Comparison of ENCODE assay signal across 11 cellular contexts in the genomic region with DNA sequence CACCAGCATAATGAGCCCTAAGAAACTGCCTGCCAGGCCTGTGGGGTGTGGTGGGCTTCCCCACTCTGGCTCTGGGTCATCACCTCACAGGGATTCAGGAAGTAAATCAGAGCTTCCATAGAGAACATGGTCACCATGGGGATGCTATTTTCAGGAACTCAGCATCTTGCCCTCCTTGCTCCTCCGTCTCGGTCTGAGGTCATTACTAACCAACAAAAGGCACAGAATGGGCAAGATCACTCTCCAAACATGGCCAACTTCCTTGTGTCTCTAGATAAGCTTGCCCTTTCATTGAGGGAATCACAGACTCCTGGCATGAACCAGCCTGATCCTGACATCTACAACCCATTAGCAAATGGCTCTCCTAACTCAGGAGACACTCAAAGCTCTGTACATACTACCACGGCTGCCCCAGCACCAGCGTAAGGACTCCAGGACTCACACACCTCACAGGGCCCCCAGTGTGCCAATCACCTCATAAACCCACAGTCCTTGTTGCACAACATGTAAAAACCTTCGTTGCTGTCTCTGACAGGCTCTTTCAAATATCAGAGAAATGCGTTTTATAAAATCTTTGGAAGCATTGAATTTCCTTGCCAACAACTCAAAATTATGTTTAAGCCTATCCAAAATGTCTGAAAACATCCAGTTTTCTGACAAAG. TPM values are rescaled to one million over a fixed set of nuclear protein-coding genes. Genes with fewer than 3 reads are reported as not detected.
DNase-seq lines count a peak whose midpoint lies in the region; ATAC-seq and TF ChIP-seq lines count a peak whose summit lies in the region.
"Had no signal": no experiment of that assay in that cellular context is flagged by ENCODE, and none has a peak within 500 bp of the region (broad histone marks: within the 10 kb centered on the region; RNA-seq: fewer than 3 reads in every experiment).

No MANE protein-coding gene starts in this region.

- in situ Hi-C loops in transverse colon (cut with MboI; ENCODE audit: low pct_ligation_motif_present in 1 of 4, low pct_unique_long_range_greater_than_20kb in 1 of 4, low sequenced_read_pairs in 3 of 4) = no loop called here

- peak overlapping the region; percentile 82 to 86 (median 84) for H3K27ac ChIP-seq in transverse colon
- H3K27ac ChIP-seq: KMS-11 had no signal

- ATAC-seq in GM18517 (IDR thresholded peaks at IDR 0.05; ENCODE audit: unreplicated experiment) = no peak
- no peak for ATAC-seq in GM21526 (IDR thresholded peaks at IDR 0.05; ENCODE audit: low FRiP score, unreplicated experiment)

- intact Hi-C loops in MCF 10A (cut with micrococcal nuclease) = no loop called here
- intact Hi-C loops in transverse colon (cut with DNase I; ENCODE audit: low total_unique reads) = no loop called here

- H3K4me3 ChIP-seq in transverse colon = no peak overlapping the region
- H3K4me3 ChIP-seq: tibial nerve had no signal

- no peak for DNase-seq in T-helper 1 cell
- peak; percentile 38 for DNase-seq in MCF 10A (ENCODE audit: unreplicated experiment)
- peak; percentile 34 for DNase-seq in mucosa of gallbladder (ENCODE audit: low spot score)
- DNase-seq in transverse colon = no peak
- no peak for DNase-seq in cerebellar nuclear complex (lab: John Stamatoyannopoulos, UW)
- DNase-seq: foreskin melanocyte had no signal

- TF ChIP-seq CTCF in MCF 10A (IDR thresholded peaks at IDR 0.05; ENCODE audit: unreplicated experiment) (no peak), transverse colon (IDR thresholded peaks at IDR 0.05) (no peak)

- peaks cover 78% of the 10 kb centered on the region for H3K4me1 Mint-ChIP-seq in T-helper 1 cell treated with Interleukin-12 subunit alpha and Interleukin-12 subunit beta and Interleukin-4 antibody, amounts not matched to agents 30 μg/mL and 1 μg/mL, for 36 hours (ENCODE audit: low read depth)
- H3K4me1 Mint-ChIP-seq in MCF 10A (ENCODE audit: insufficient read depth, unreplicated experiment) = peaks cover 35% of the 10 kb centered on the region

- POLR2A ChIA-PET in MCF 10A (lab: Yijun Ruan, JAX) = no interaction called here

- no peaks in the 10 kb centered on the region for H3K27me3 Mint-ChIP-seq in T-helper 1 cell treated with Interleukin-12 subunit alpha and Interleukin-12 subunit beta and Interleukin-4 antibody, amounts not matched to agents 30 μg/mL and 1 μg/mL, for 36 hours (ENCODE audit: low read depth)
- H3K27me3 Mint-ChIP-seq in MCF 10A (ENCODE audit: insufficient read depth, unreplicated experiment) = no peaks in the 10 kb centered on the region

- no peak for TF ChIP-seq POLR2A in transverse colon (IDR thresholded peaks at IDR 0.05)

- CTCF ChIA-PET in MCF 10A (lab: Yijun Ruan, JAX) = no interaction called here

- H3K4me1 ChIP-seq in transverse colon = peaks cover 28 to 74% (median 56%) of the 10 kb centered on the region in 4 donors

- no peaks in the 10 kb centered on the region for H3K9me3 Mint-ChIP-seq in T-helper 1 cell treated with Interleukin-12 subunit alpha and Interleukin-12 subunit beta and Interleukin-4 antibody, amounts not matched to agents 30 μg/mL and 1 μg/mL, for 36 hours
- no peaks in the 10 kb centered on the region for H3K9me3 Mint-ChIP-seq in MCF 10A (ENCODE audit: unreplicated experiment)

- no peaks in the 10 kb centered on the region for H3K27me3 ChIP-seq in transverse colon
- H3K27me3 ChIP-seq: tibial nerve had no signal

- no peaks in the 10 kb centered on the region for H3K9me3 ChIP-seq in transverse colon
- H3K9me3 ChIP-seq: tibial nerve had no signal

- H3K36me3 ChIP-seq in transverse colon = peaks cover 0 to 5% (median under 1%) of the 10 kb centered on the region in 4 donors

- WGBS in transverse colon (ENCODE audit: low coverage in 1 of 2), 2 donors = 70 to 82% methylated on average over 3 to 6 of the region's 6 CpGs

- TF ChIP-seq EP300 in transverse colon (IDR thresholded peaks at IDR 0.05; ENCODE audit: low read depth) = no peak

- no peak overlapping the region for H3K4me3 Mint-ChIP-seq in T-helper 1 cell treated with Interleukin-12 subunit alpha and Interleukin-12 subunit beta and Interleukin-4 antibody, amounts not matched to agents 30 μg/mL and 1 μg/mL, for 36 hours
- no peak overlapping the region for H3K4me3 Mint-ChIP-seq in MCF 10A (ENCODE audit: unreplicated experiment)

- H3K36me3 Mint-ChIP-seq in T-helper 1 cell treated with Interleukin-12 subunit alpha and Interleukin-12 subunit beta and Interleukin-4 antibody, amounts not matched to agents 30 μg/mL and 1 μg/mL, for 36 hours (ENCODE audit: low read depth) = peaks cover 78% of the 10 kb centered on the region
- peaks cover 25% of the 10 kb centered on the region for H3K36me3 Mint-ChIP-seq in MCF 10A (ENCODE audit: insufficient read depth, unreplicated experiment)

- no TSS peak for BruUV-seq in MCF 10A (replicated peaks; lab: Mats Ljungman, UMichigan)

- peak overlapping the region; percentile 50 for H3K27ac Mint-ChIP-seq in T-helper 1 cell treated with Interleukin-12 subunit alpha and Interleukin-12 subunit beta and Interleukin-4 antibody, amounts not matched to agents 30 μg/mL and 1 μg/mL, for 36 hours
- peak overlapping the region; percentile 67 for H3K27ac Mint-ChIP-seq in MCF 10A (ENCODE audit: low read depth, unreplicated experiment)

RNA-seq across cellular contexts. Expression of a gene that starts 7.4 kb away (rescaled TPM):
- 17.0 and 18.4 TPM in 2 replicates for total RNA-seq in MCF 10A (2022)
- 94.4 TPM for total RNA-seq in mucosa of gallbladder
- 10 to 100 TPM; 34.5 to 40.0 (median 38.1) TPM for total RNA-seq in transverse colon

RNA-seq across cellular contexts. Expression of a gene that starts 39.1 kb away (rescaled TPM):
- total RNA-seq in MCF 10A (2022) = not detected in 2 replicates
- 0.66 TPM for total RNA-seq in mucosa of gallbladder
- under 1 TPM in 2 of 4 donors, not detected in 2; 0.14 to 0.32 TPM for total RNA-seq in transverse colon
- total RNA-seq: tibial nerve had no signal

RNA-seq across cellular contexts. Expression of a gene that starts 45.0 kb away (rescaled TPM):
- total RNA-seq in MCF 10A (2022) = not detected in 2 replicates
- total RNA-seq in mucosa of gallbladder = 11.9 TPM
- total RNA-seq in transverse colon = 1 to 10 TPM in 3 of 4 donors, not detected in 1; 3.3 to 9.4 (median 6.7) TPM

Comparison
In these comparisons a context has a peak if more than half of its experiments do, and no peak if none do; other contexts are left out.
1. DNase-seq: peak in MCF 10A (single experiment) and mucosa of gallbladder (single experiment); none in T-helper 1 cell (0 of 5), transverse colon (single experiment) and cerebellar nuclear complex (0 of 2).